1 cellular context compared by ENCODE assay signal in the genomic region with DNA sequence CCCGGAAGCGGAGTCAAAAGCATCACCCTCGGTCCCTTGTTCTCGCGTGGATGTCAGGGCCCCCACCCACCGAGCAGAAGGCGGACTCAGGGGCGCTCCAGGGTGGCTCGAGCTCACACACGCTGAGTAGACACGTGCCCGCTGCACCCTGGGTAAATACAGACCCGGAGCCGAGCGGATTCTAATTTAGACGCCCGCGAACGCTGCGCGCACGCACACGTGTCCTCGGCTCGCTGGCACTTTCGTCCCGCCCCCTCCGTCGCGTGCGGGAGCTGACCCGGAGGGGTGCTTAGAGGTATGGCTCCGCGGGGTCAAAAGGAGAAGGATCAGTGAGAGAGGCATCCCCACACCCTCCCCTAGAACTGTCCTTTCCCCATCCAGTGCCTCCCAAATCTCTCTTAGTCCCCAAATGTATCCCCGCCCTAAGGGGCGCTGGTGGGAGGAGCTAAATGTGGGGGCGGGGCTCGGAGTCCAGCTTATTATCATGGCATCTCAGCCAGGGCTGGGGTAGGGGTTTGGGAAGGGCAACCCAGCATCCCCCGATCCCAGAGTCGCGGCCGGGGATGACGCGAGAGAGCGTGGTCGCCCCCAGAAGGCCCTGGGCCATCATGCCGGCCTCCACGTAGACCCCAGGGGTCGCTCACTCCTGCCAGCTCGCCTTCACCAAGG.
TF ChIP-seq lines count a peak whose summit lies in the region.

No MANE protein-coding gene starts in this region.

TF ChIP-seq in H1, 55 proteins besides CTCF, POLR2A, EP300 and RAD21:
- TF ChIP-seq GTF2F1 (IDR thresholded peaks at IDR 0.05; ENCODE audit: borderline replicate concordance, low read depth, low read length) = 0 out of 2 replicates have a peak, but pooled peaks have one; percentile 47
- no peak for TF ChIP-seq RXRA (IDR thresholded peaks at IDR 0.05; ENCODE audit: insufficient read depth, low read depth, low read length)
- TF ChIP-seq, protein P1, sequence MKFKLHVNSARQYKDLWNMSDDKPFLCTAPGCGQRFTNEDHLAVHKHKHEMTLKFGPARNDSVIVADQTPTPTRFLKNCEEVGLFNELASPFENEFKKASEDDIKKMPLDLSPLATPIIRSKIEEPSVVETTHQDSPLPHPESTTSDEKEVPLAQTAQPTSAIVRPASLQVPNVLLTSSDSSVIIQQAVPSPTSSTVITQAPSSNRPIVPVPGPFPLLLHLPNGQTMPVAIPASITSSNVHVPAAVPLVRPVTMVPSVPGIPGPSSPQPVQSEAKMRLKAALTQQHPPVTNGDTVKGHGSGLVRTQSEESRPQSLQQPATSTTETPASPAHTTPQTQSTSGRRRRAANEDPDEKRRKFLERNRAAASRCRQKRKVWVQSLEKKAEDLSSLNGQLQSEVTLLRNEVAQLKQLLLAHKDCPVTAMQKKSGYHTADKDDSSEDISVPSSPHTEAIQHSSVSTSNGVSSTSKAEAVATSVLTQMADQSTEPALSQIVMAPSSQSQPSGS (IDR thresholded peaks at IDR 0.05; ENCODE audit: low read length) = no peak
- TF ChIP-seq SP2 (IDR thresholded peaks at IDR 0.05; ENCODE audit: low read length) = no peak
- 0 out of 2 replicates have a peak, but pooled peaks have one; percentile 31 for TF ChIP-seq TAF1 (IDR thresholded peaks at IDR 0.05; ENCODE audit: low read depth, low read length)
- peak; percentile 93 for TF ChIP-seq CREB1 (IDR thresholded peaks at IDR 0.05)
- 0 out of 2 replicates have a peak, but pooled peaks have one; percentile 22 for TF ChIP-seq JUND (IDR thresholded peaks at IDR 0.05; ENCODE audit: low read length)
- TF ChIP-seq SIN3A (conservative IDR thresholded peaks at IDR 0.05 in 1 of 2, IDR thresholded peaks at IDR 0.05 in 1 of 2; ENCODE audit: low read depth in 1 of 2, low read length in 2 of 2) = peak in 1 of 2 experiments; percentile 68; a peak in 2 of 4 replicates
- TF ChIP-seq GABPA (IDR thresholded peaks at IDR 0.05; ENCODE audit: borderline replicate concordance, insufficient read depth, low read length) = no peak
- 0 out of 2 replicates have a peak, but pooled peaks have one; percentile 33 for TF ChIP-seq TCF12 (IDR thresholded peaks at IDR 0.05; ENCODE audit: low read depth, low read length)
- 0 out of 2 replicates have a peak, but pooled peaks have one; percentile 33 for TF ChIP-seq YY1 (IDR thresholded peaks at IDR 0.05; ENCODE audit: low read depth, low read length)
- no peak for TF ChIP-seq ZNF274 (IDR thresholded peaks at IDR 0.05; ENCODE audit: borderline replicate concordance, extremely low read depth, low read length)
- TF ChIP-seq CHD1 (IDR thresholded peaks at IDR 0.05; ENCODE audit: low read depth, low read length) = no peak
- peak; percentile 34; the same call in 1 of the 2 replicates for TF ChIP-seq SRF (IDR thresholded peaks at IDR 0.05; ENCODE audit: low read depth, low read length)
- no peak for TF ChIP-seq RNF2 (IDR thresholded peaks at IDR 0.05; ENCODE audit: borderline replicate concordance, low read depth, low read length, missing control alignments, poor library complexity, severe bottlenecking)
- no peak for TF ChIP-seq BACH1 (IDR thresholded peaks at IDR 0.05; ENCODE audit: low read length)
- 0 out of 2 replicates have a peak, but pooled peaks have one; percentile 21 for TF ChIP-seq ATF3 (IDR thresholded peaks at IDR 0.05; ENCODE audit: insufficient read depth, low read depth, low read length)
- TF ChIP-seq, protein P2, sequence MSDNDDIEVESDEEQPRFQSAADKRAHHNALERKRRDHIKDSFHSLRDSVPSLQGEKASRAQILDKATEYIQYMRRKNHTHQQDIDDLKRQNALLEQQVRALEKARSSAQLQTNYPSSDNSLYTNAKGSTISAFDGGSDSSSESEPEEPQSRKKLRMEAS (IDR thresholded peaks at IDR 0.05) = peak; percentile 94
- peak; percentile 44 for TF ChIP-seq KDM4A (IDR thresholded peaks at IDR 0.05; ENCODE audit: low read depth, low read length, severe bottlenecking)
- TF ChIP-seq, protein P3, sequence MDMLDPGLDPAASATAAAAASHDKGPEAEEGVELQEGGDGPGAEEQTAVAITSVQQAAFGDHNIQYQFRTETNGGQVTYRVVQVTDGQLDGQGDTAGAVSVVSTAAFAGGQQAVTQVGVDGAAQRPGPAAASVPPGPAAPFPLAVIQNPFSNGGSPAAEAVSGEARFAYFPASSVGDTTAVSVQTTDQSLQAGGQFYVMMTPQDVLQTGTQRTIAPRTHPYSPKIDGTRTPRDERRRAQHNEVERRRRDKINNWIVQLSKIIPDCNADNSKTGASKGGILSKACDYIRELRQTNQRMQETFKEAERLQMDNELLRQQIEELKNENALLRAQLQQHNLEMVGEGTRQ (IDR thresholded peaks at IDR 0.05; ENCODE audit: low read length) = peak; percentile 65
- peak; percentile 44 for TF ChIP-seq POLR2AphosphoS5 (IDR thresholded peaks at IDR 0.05; ENCODE audit: low read depth, low read length)
- no peak for TF ChIP-seq SIX5 (IDR thresholded peaks at IDR 0.05; ENCODE audit: low read depth, low read length)
- no peak for TF ChIP-seq SAP30 (IDR thresholded peaks at IDR 0.05; ENCODE audit: insufficient read depth, insufficient replicate concordance, low read length)
- TF ChIP-seq, protein P4, sequence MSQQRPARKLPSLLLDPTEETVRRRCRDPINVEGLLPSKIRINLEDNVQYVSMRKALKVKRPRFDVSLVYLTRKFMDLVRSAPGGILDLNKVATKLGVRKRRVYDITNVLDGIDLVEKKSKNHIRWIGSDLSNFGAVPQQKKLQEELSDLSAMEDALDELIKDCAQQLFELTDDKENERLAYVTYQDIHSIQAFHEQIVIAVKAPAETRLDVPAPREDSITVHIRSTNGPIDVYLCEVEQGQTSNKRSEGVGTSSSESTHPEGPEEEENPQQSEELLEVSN (IDR thresholded peaks at IDR 0.05) = peak; percentile 88
- TF ChIP-seq NANOG (IDR thresholded peaks at IDR 0.05; ENCODE audit: insufficient read depth, low read depth, low read length, poor library complexity, severe bottlenecking) = no peak
- no peak for TF ChIP-seq JUN (IDR thresholded peaks at IDR 0.05; ENCODE audit: low read depth, low read length)
- 0 out of 2 replicates have a peak, but pooled peaks have one; percentile 41 for TF ChIP-seq SP1 (IDR thresholded peaks at IDR 0.05; ENCODE audit: low read depth, low read length)
